Comparison of ENCODE assay signal across 27 cellular contexts in the genomic region with DNA sequence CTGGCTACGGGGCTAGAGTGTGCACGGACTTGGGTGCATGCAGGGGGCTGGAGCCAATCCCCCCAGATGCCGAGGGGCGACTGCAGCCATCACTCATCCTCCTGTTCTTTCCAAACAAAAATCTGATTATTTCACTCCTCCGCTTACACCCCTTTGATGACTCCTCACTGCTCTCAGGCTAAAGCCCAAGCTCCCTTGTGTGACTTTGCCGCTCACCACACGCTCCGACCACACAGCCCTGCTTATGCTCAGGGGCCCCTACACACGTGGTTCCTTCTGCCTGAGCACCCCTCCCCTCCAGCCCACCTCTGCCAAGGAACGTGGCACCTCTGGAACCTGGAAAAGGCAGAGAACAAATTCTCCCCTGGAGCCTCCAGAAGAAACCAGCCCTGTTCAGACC. TPM values are rescaled to one million over a fixed set of nuclear protein-coding genes. Genes with fewer than 3 reads are reported as not detected.
DNase-seq lines count a peak whose midpoint lies in the region; TF ChIP-seq lines count a peak whose summit lies in the region.
"Had no signal": no experiment of that assay in that cellular context is flagged by ENCODE, and none has a peak within 500 bp of the region (broad histone marks: within the 10 kb centered on the region; RNA-seq: fewer than 3 reads in every experiment).

No MANE protein-coding gene starts in this region.

- H3K4me1 ChIP-seq in CD8-positive, alpha-beta memory T cell (ENCODE audit: insufficient read depth, low read length), result peaks cover 19% of the 10 kb centered on the region
- H3K4me1 ChIP-seq: A549, pancreas, suprapubic skin had no signal

- H3K4me3 ChIP-seq in CD8-positive, alpha-beta memory T cell (ENCODE audit: low read length), result no peak overlapping the region
- H3K4me3 ChIP-seq: A549, BLaER1, pancreas, suprapubic skin had no signal

- TF ChIP-seq CTCF in nephron progenitor cell (IDR thresholded peaks at IDR 0.05), result no peak

- no peak overlapping the region for H3K27ac ChIP-seq in CD8-positive, alpha-beta memory T cell (ENCODE audit: low read depth, low read length)
- H3K27ac ChIP-seq: A549, BLaER1, pancreas, suprapubic skin had no signal

- intact Hi-C loops in activated CD4-positive, alpha-beta T cell treated with anti-CD3 and anti-CD28 coated beads, Interleukin-2, amount 10 ng/mL, durations not matched to agents 24 days and 14 days (cut with micrococcal nuclease), result no loop called here
- intact Hi-C loops in activated T-helper 1 cell treated with anti-CD3 and anti-CD28 coated beads, Interleukin-12 subunit alpha, Interleukin-12 subunit beta, Interleukin-2, Interleukin-4 antibody, amounts not matched to agents 30 ng/mL and 10 ng/mL and 1 ng/mL, durations not matched to agents 14 hours and 24 hours and 36 hours (cut with micrococcal nuclease), result no loop called here

- H3K27me3 ChIP-seq in CD8-positive, alpha-beta memory T cell (ENCODE audit: insufficient read depth, low read length, poor library complexity, severe bottlenecking), result no peaks in the 10 kb centered on the region
- H3K27me3 ChIP-seq: BLaER1, pancreas, suprapubic skin had no signal

- H3K9me3 ChIP-seq in CD8-positive, alpha-beta memory T cell (ENCODE audit: low read length), result no peaks in the 10 kb centered on the region
- H3K9me3 ChIP-seq: BLaER1, pancreas, suprapubic skin had no signal

- peak overlapping the region; percentile 65 for H3K4me3 Mint-ChIP-seq in activated CD4-positive, alpha-beta T cell treated with anti-CD3 and anti-CD28 coated beads, Interleukin-2, amount 10 ng/mL, durations not matched to agents 24 days and 14 days
- peak overlapping the region in 3 of 7 donors; percentile 15 to 67 (median 39) for H3K4me3 Mint-ChIP-seq in CD8-positive, alpha-beta memory T cell
- peak overlapping the region; percentile 15 for H3K4me3 Mint-ChIP-seq in activated T-helper 1 cell treated with anti-CD3 and anti-CD28 coated beads, Interleukin-12 subunit alpha, Interleukin-12 subunit beta, Interleukin-2, Interleukin-4 antibody, amounts not matched to agents 30 ng/mL and 10 ng/mL and 1 ng/mL, durations not matched to agents 14 hours and 24 hours and 36 hours
- no peak overlapping the region for H3K4me3 Mint-ChIP-seq in nephron progenitor cell
- H3K4me3 Mint-ChIP-seq: HFFc6, naive B cell had no signal

- peaks cover 57% of the 10 kb centered on the region for H3K36me3 Mint-ChIP-seq in activated CD4-positive, alpha-beta T cell treated with anti-CD3 and anti-CD28 coated beads, Interleukin-2, amount 10 ng/mL, durations not matched to agents 24 days and 14 days (ENCODE audit: low read depth)
- H3K36me3 Mint-ChIP-seq in CD8-positive, alpha-beta memory T cell, result peaks cover 0 to 68% (median 10%) of the 10 kb centered on the region in 3 donors
- H3K36me3 Mint-ChIP-seq in activated T-helper 1 cell treated with anti-CD3 and anti-CD28 coated beads, Interleukin-12 subunit alpha, Interleukin-12 subunit beta, Interleukin-2, Interleukin-4 antibody, amounts not matched to agents 30 ng/mL and 10 ng/mL and 1 ng/mL, durations not matched to agents 14 hours and 24 hours and 36 hours (ENCODE audit: low read depth), result peaks cover 39% of the 10 kb centered on the region
- H3K36me3 Mint-ChIP-seq in nephron progenitor cell (ENCODE audit: low read depth), result peaks cover 48% of the 10 kb centered on the region

- CTCF ChIA-PET in CD8-positive, alpha-beta memory T cell (lab: Charles Lee), result interaction anchor here (1.0 to 2.1 kb wide), 2 partner anchors 8 to 31 kb away, joined by 3 to 7 read pairs; no protein-coding TSS in a partner anchor

- H3K4me1 Mint-ChIP-seq in activated CD4-positive, alpha-beta T cell treated with anti-CD3 and anti-CD28 coated beads, Interleukin-2, amount 10 ng/mL, durations not matched to agents 24 days and 14 days, result peaks cover 11% of the 10 kb centered on the region
- H3K4me1 Mint-ChIP-seq in CD8-positive, alpha-beta memory T cell, result peaks cover 18 to 28% (median 23%) of the 10 kb centered on the region in 3 donors
- peaks cover 19% of the 10 kb centered on the region for H3K4me1 Mint-ChIP-seq in activated T-helper 1 cell treated with anti-CD3 and anti-CD28 coated beads, Interleukin-12 subunit alpha, Interleukin-12 subunit beta, Interleukin-2, Interleukin-4 antibody, amounts not matched to agents 30 ng/mL and 10 ng/mL and 1 ng/mL, durations not matched to agents 14 hours and 24 hours and 36 hours (ENCODE audit: low read depth)
- no peaks in the 10 kb centered on the region for H3K4me1 Mint-ChIP-seq in nephron progenitor cell

- POLR2A ChIA-PET in CD8-positive, alpha-beta memory T cell (lab: Charles Lee), result interaction anchor here (1.1 to 1.4 kb wide), 2 partner anchors 35 to 45 kb away, joined by 4 to 5 read pairs; no protein-coding TSS in a partner anchor

- no peaks in the 10 kb centered on the region for H3K27me3 Mint-ChIP-seq in activated CD4-positive, alpha-beta T cell treated with anti-CD3 and anti-CD28 coated beads, Interleukin-2, amount 10 ng/mL, durations not matched to agents 24 days and 14 days
- H3K27me3 Mint-ChIP-seq in CD8-positive, alpha-beta memory T cell, result no peaks in the 10 kb centered on the region
- H3K27me3 Mint-ChIP-seq in activated T-helper 1 cell treated with anti-CD3 and anti-CD28 coated beads, Interleukin-12 subunit alpha, Interleukin-12 subunit beta, Interleukin-2, Interleukin-4 antibody, amounts not matched to agents 30 ng/mL and 10 ng/mL and 1 ng/mL, durations not matched to agents 14 hours and 24 hours and 36 hours (ENCODE audit: insufficient read depth), result no peaks in the 10 kb centered on the region
- H3K27me3 Mint-ChIP-seq in nephron progenitor cell (ENCODE audit: low read depth, poor library complexity), result no peaks in the 10 kb centered on the region
- H3K27me3 Mint-ChIP-seq: naive B cell had no signal

- no peak for DNase-seq in activated CD4-positive, alpha-beta T cell treated with anti-CD3 and anti-CD28 coated beads, Interleukin-2, amount 10 ng/mL, durations not matched to agents 24 days and 14 days
- no peak for DNase-seq in activated CD4-positive, alpha-beta T cell treated with anti-CD3 and anti-CD28 coated beads for 1 hour
- no peak for DNase-seq in CD8-positive, alpha-beta memory T cell
- no peak for DNase-seq in activated T-helper 1 cell treated with anti-CD3 and anti-CD28 coated beads, Interleukin-12 subunit alpha, Interleukin-12 subunit beta, Interleukin-2, Interleukin-4 antibody, amounts not matched to agents 30 ng/mL and 10 ng/mL and 1 ng/mL, durations not matched to agents 14 hours and 24 hours and 36 hours (ENCODE audit: low spot score)
- DNase-seq in nephron progenitor cell (no peak), DMS53 (lab: John Stamatoyannopoulos, UW) (no peak), AG08396 (ENCODE audit: low spot score) (no peak), AG20443 (ENCODE audit: low spot score) (no peak)
- DNase-seq: activated gamma-delta T cell treated with Interleukin-2 at 50 U/mL for 16 hours; cerebellar nuclear complex; EL; erythroblast; foreskin fibroblast; HFFc6; Karpas-422; mesendoderm; MV-4-11; naive B cell; NCI-H2029; NCI-H226; right cardiac atrium; SHP77 treated with DMSO at 0.1 percent for 48 hours; stimulated activated CD4-positive, alpha-beta T cell treated with anti-CD3 and anti-CD28 coated beads, Interleukin-12 subunit alpha, Interleukin-12 subunit beta, amount 100 ng/mL, for 4 hours had no signal

- no peak overlapping the region for H3K27ac Mint-ChIP-seq in activated CD4-positive, alpha-beta T cell treated with anti-CD3 and anti-CD28 coated beads, Interleukin-2, amount 10 ng/mL, durations not matched to agents 24 days and 14 days
- H3K27ac Mint-ChIP-seq in CD8-positive, alpha-beta memory T cell, result peak overlapping the region in 7 of 8 donors; percentile 47 to 91 (median 81)
- H3K27ac Mint-ChIP-seq in activated T-helper 1 cell treated with anti-CD3 and anti-CD28 coated beads, Interleukin-12 subunit alpha, Interleukin-12 subunit beta, Interleukin-2, Interleukin-4 antibody, amounts not matched to agents 30 ng/mL and 10 ng/mL and 1 ng/mL, durations not matched to agents 14 hours and 24 hours and 36 hours, result peak overlapping the region; percentile 23
- peak overlapping the region; percentile 84 for H3K27ac Mint-ChIP-seq in nephron progenitor cell
- H3K27ac Mint-ChIP-seq: HFFc6, naive B cell had no signal

- no peaks in the 10 kb centered on the region for H3K9me3 Mint-ChIP-seq in activated CD4-positive, alpha-beta T cell treated with anti-CD3 and anti-CD28 coated beads, Interleukin-2, amount 10 ng/mL, durations not matched to agents 24 days and 14 days
- H3K9me3 Mint-ChIP-seq in CD8-positive, alpha-beta memory T cell, result no peaks in the 10 kb centered on the region
- no peaks in the 10 kb centered on the region for H3K9me3 Mint-ChIP-seq in activated T-helper 1 cell treated with anti-CD3 and anti-CD28 coated beads, Interleukin-12 subunit alpha, Interleukin-12 subunit beta, Interleukin-2, Interleukin-4 antibody, amounts not matched to agents 30 ng/mL and 10 ng/mL and 1 ng/mL, durations not matched to agents 14 hours and 24 hours and 36 hours
- no peaks in the 10 kb centered on the region for H3K9me3 Mint-ChIP-seq in nephron progenitor cell
- H3K9me3 Mint-ChIP-seq: HFFc6, naive B cell had no signal

- peaks cover 14% of the 10 kb centered on the region for H3K36me3 ChIP-seq in CD8-positive, alpha-beta memory T cell (ENCODE audit: insufficient read depth, low read length)

RNA-seq across cellular contexts. Expression of gene CHFR, which starts 13.7 kb away (rescaled TPM):
- 52.9 and 60.7 TPM in 2 replicates for total RNA-seq in activated CD4-positive, alpha-beta T cell treated with anti-CD3 and anti-CD28 coated beads, Interleukin-2, amount 10 ng/mL, durations not matched to agents 24 days and 14 days
- total RNA-seq in CD8-positive, alpha-beta memory T cell, result 10 to 100 TPM; 55.9 to 57.7 TPM
- 35.0 TPM for polyA plus RNA-seq in CD8-positive, alpha-beta memory T cell
- total RNA-seq in activated T-helper 1 cell treated with anti-CD3 and anti-CD28 coated beads, Interleukin-12 subunit alpha, Interleukin-12 subunit beta, Interleukin-2, Interleukin-4 antibody, amounts not matched to agents 30 ng/mL and 10 ng/mL and 1 ng/mL, durations not matched to agents 14 hours and 24 hours and 36 hours, result 63.7 and 65.6 TPM in 2 replicates

RNA-seq across cellular contexts. Expression of gene GOLGA3, which starts 45.1 kb away (rescaled TPM):
- 67.6 and 68.1 TPM in 2 replicates for total RNA-seq in activated CD4-positive, alpha-beta T cell treated with anti-CD3 and anti-CD28 coated beads, Interleukin-2, amount 10 ng/mL, durations not matched to agents 24 days and 14 days
- total RNA-seq in CD8-positive, alpha-beta memory T cell, result 10 to 100 TPM; 63.7 to 68.2 TPM
- 13.4 TPM for polyA plus RNA-seq in CD8-positive, alpha-beta memory T cell
- total RNA-seq in activated T-helper 1 cell treated with anti-CD3 and anti-CD28 coated beads, Interleukin-12 subunit alpha, Interleukin-12 subunit beta, Interleukin-2, Interleukin-4 antibody, amounts not matched to agents 30 ng/mL and 10 ng/mL and 1 ng/mL, durations not matched to agents 14 hours and 24 hours and 36 hours, result 78.7 and 86.9 TPM in 2 replicates
